Comparison of ENCODE assay signal across 1 cellular context in genomic region chrX:74291964-74292891, GRCh38.
A peak's percentile ranks its signal among the peaks of the same experiment; 100 is the strongest.
TF ChIP-seq lines count a peak whose summit lies in the region.

No MANE protein-coding gene starts in this region.

TF ChIP-seq in HepG2, 621 proteins besides CTCF, POLR2A, EP300 and RAD21 (continued from another document and continues in another):
- TF ChIP-seq NONO (IDR thresholded peaks at IDR 0.05) (no peak), NONO (CRISPR knock-in tag; conservative IDR thresholded peaks at IDR 0.05) (no peak), ZNF562 (CRISPR knock-in tag; IDR thresholded peaks at IDR 0.05; ENCODE audit: borderline replicate concordance) (no peak), ZNF275 (CRISPR knock-in tag; IDR thresholded peaks at IDR 0.05; ENCODE audit: borderline replicate concordance) (no peak), LRRFIP1 (CRISPR knock-in tag; conservative IDR thresholded peaks at IDR 0.05) (no peak), E2F5 (CRISPR knock-in tag; conservative IDR thresholded peaks at IDR 0.05) (no peak), ZNF577 (CRISPR knock-in tag; IDR thresholded peaks at IDR 0.05; ENCODE audit: borderline replicate concordance, low read depth) (no peak), CC2D1A (CRISPR knock-in tag; IDR thresholded peaks at IDR 0.05) (no peak), ZNF816 (CRISPR knock-in tag; IDR thresholded peaks at IDR 0.05; ENCODE audit: borderline replicate concordance) (no peak), ZNF317 (CRISPR knock-in tag; IDR thresholded peaks at IDR 0.05) (no peak), EHMT2 (IDR thresholded peaks at IDR 0.05; ENCODE audit: borderline replicate concordance, low read depth, low read length) (no peak), RELA (CRISPR knock-in tag; IDR thresholded peaks at IDR 0.05) (no peak), AKAP8 (CRISPR knock-in tag; IDR thresholded peaks at IDR 0.05) (no peak), TSC22D2 (CRISPR knock-in tag; IDR thresholded peaks at IDR 0.05; ENCODE audit: borderline replicate concordance) (no peak), ZMYM2 (CRISPR knock-in tag; IDR thresholded peaks at IDR 0.05) (no peak), PHF20 (CRISPR knock-in tag; IDR thresholded peaks at IDR 0.05) (no peak), IRF1 (CRISPR knock-in tag; IDR thresholded peaks at IDR 0.05; ENCODE audit: low read depth) (no peak), ZNF83 (CRISPR knock-in tag; IDR thresholded peaks at IDR 0.05; ENCODE audit: borderline replicate concordance) (no peak), GTF3A (CRISPR knock-in tag; conservative IDR thresholded peaks at IDR 0.05) (no peak), LBX2 (CRISPR knock-in tag; IDR thresholded peaks at IDR 0.05; ENCODE audit: borderline replicate concordance) (no peak), ZNF777 (CRISPR knock-in tag; IDR thresholded peaks at IDR 0.05) (peak; percentile 57), IKZF1 (IDR thresholded peaks at IDR 0.05) (no peak), ZNF205 (CRISPR knock-in tag; IDR thresholded peaks at IDR 0.05) (no peak), GABPA (IDR thresholded peaks at IDR 0.05; ENCODE audit: low read depth, low read length) (no peak), GABPA (CRISPR knock-in tag; IDR thresholded peaks at IDR 0.05; ENCODE audit: low read depth) (no peak), ZC3H13 (CRISPR knock-in tag; IDR thresholded peaks at IDR 0.05) (no peak), STAT5B (CRISPR knock-in tag; IDR thresholded peaks at IDR 0.05) (no peak), ZFP36L1 (CRISPR knock-in tag; IDR thresholded peaks at IDR 0.05) (no peak), BRD4 (CRISPR knock-in tag; IDR thresholded peaks at IDR 0.05) (no peak), IKZF4 (CRISPR knock-in tag; IDR thresholded peaks at IDR 0.05; ENCODE audit: borderline replicate concordance, low read depth, not compliant biosample characterization) (no peak), DMTF1 (CRISPR knock-in tag; IDR thresholded peaks at IDR 0.05) (no peak), ARNT2 (CRISPR knock-in tag; IDR thresholded peaks at IDR 0.05; ENCODE audit: low read depth) (no peak), ZNF619 (CRISPR knock-in tag; IDR thresholded peaks at IDR 0.05) (no peak), NBN (conservative IDR thresholded peaks at IDR 0.05) (no peak), HINFP (CRISPR knock-in tag; IDR thresholded peaks at IDR 0.05; ENCODE audit: low read depth) (no peak), SCMH1 (CRISPR knock-in tag; IDR thresholded peaks at IDR 0.05; ENCODE audit: borderline replicate concordance) (no peak), RFXANK (CRISPR knock-in tag; IDR thresholded peaks at IDR 0.05) (no peak), TBX3 (IDR thresholded peaks at IDR 0.05; ENCODE audit: borderline replicate concordance) (no peak), ESRRA (CRISPR knock-in tag; IDR thresholded peaks at IDR 0.05; ENCODE audit: low read depth) (no peak), ZNF749 (CRISPR knock-in tag; IDR thresholded peaks at IDR 0.05; ENCODE audit: borderline replicate concordance) (no peak), POLR2G (IDR thresholded peaks at IDR 0.05; ENCODE audit: low read depth, low read length) (peak; percentile 77), MAZ (IDR thresholded peaks at IDR 0.05; ENCODE audit: borderline replicate concordance, low read depth, low read length) (no peak; the same call in 1 of the 2 replicates), MAZ (CRISPR knock-in tag; IDR thresholded peaks at IDR 0.05; ENCODE audit: low read depth) (no peak), ZNF513 (CRISPR knock-in tag; conservative IDR thresholded peaks at IDR 0.05) (no peak), NFATC3 (CRISPR knock-in tag; IDR thresholded peaks at IDR 0.05) (no peak), ZFP36L2 (CRISPR knock-in tag; IDR thresholded peaks at IDR 0.05) (no peak), ZBTB7A (CRISPR knock-in tag; IDR thresholded peaks at IDR 0.05) (no peak), HNF1A (IDR thresholded peaks at IDR 0.05; ENCODE audit: low read depth) (no peak), HNF1A (CRISPR knock-in tag; IDR thresholded peaks at IDR 0.05; ENCODE audit: borderline replicate concordance) (no peak), ZNF574 (CRISPR knock-in tag; IDR thresholded peaks at IDR 0.05) (peak; percentile 36; the same call in 1 of the 2 replicates)
